1 cellular context compared by ENCODE assay signal in genomic region chr1:111422546-111423391, GRCh38.
A peak's percentile ranks its signal among the peaks of the same experiment; 100 is the strongest.
TF ChIP-seq lines count a peak whose summit lies in the region.

No MANE protein-coding gene starts in this region.

TF ChIP-seq in HepG2, 621 proteins besides CTCF, POLR2A, EP300 and RAD21 (continued from another document and continues in another):
- TF ChIP-seq, protein P1, sequence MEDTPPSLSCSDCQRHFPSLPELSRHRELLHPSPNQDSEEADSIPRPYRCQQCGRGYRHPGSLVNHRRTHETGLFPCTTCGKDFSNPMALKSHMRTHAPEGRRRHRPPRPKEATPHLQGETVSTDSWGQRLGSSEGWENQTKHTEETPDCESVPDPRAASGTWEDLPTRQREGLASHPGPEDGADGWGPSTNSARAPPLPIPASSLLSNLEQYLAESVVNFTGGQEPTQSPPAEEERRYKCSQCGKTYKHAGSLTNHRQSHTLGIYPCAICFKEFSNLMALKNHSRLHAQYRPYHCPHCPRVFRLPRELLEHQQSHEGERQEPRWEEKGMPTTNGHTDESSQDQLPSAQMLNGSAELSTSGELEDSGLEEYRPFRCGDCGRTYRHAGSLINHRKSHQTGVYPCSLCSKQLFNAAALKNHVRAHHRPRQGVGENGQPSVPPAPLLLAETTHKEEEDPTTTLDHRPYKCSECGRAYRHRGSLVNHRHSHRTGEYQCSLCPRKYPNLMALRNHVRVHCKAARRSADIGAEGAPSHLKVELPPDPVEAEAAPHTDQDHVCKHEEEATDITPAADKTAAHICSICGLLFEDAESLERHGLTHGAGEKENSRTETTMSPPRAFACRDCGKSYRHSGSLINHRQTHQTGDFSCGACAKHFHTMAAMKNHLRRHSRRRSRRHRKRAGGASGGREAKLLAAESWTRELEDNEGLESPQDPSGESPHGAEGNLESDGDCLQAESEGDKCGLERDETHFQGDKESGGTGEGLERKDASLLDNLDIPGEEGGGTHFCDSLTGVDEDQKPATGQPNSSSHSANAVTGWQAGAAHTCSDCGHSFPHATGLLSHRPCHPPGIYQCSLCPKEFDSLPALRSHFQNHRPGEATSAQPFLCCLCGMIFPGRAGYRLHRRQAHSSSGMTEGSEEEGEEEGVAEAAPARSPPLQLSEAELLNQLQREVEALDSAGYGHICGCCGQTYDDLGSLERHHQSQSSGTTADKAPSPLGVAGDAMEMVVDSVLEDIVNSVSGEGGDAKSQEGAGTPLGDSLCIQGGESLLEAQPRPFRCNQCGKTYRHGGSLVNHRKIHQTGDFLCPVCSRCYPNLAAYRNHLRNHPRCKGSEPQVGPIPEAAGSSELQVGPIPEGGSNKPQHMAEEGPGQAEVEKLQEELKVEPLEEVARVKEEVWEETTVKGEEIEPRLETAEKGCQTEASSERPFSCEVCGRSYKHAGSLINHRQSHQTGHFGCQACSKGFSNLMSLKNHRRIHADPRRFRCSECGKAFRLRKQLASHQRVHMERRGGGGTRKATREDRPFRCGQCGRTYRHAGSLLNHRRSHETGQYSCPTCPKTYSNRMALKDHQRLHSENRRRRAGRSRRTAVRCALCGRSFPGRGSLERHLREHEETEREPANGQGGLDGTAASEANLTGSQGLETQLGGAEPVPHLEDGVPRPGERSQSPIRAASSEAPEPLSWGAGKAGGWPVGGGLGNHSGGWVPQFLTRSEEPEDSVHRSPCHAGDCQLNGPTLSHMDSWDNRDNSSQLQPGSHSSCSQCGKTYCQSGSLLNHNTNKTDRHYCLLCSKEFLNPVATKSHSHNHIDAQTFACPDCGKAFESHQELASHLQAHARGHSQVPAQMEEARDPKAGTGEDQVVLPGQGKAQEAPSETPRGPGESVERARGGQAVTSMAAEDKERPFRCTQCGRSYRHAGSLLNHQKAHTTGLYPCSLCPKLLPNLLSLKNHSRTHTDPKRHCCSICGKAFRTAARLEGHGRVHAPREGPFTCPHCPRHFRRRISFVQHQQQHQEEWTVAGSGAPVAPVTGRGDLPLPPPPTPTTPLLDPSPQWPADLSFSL (CRISPR knock-in tag; IDR thresholded peaks at IDR 0.05): no peak
- TF ChIP-seq ZNF644 (CRISPR knock-in tag; IDR thresholded peaks at IDR 0.05; ENCODE audit: low read depth): no peak
- peak; percentile 44 for TF ChIP-seq ZNF883 (CRISPR knock-in tag; IDR thresholded peaks at IDR 0.05; ENCODE audit: not compliant biosample characterization)
- no peak for TF ChIP-seq TBP (CRISPR knock-in tag; IDR thresholded peaks at IDR 0.05)
- TF ChIP-seq ETV5 (CRISPR knock-in tag; IDR thresholded peaks at IDR 0.05; ENCODE audit: borderline replicate concordance): peak; percentile 56; the same call in 1 of the 2 replicates
- TF ChIP-seq, protein P2, sequence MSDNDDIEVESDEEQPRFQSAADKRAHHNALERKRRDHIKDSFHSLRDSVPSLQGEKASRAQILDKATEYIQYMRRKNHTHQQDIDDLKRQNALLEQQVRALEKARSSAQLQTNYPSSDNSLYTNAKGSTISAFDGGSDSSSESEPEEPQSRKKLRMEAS (IDR thresholded peaks at IDR 0.05): peak; percentile 53; the same call in 1 of the 2 replicates
- no peak for TF ChIP-seq IRX3 (CRISPR knock-in tag; IDR thresholded peaks at IDR 0.05; ENCODE audit: borderline replicate concordance, low read depth)
- TF ChIP-seq PRMT3 (CRISPR knock-in tag; IDR thresholded peaks at IDR 0.05; ENCODE audit: borderline replicate concordance, low read depth): no peak
- TF ChIP-seq TCF7 (IDR thresholded peaks at IDR 0.05; ENCODE audit: low read depth): no peak
- no peak for TF ChIP-seq ZMYM3 (CRISPR knock-in tag; IDR thresholded peaks at IDR 0.05)
- peak; percentile 43 for TF ChIP-seq STAG1 (CRISPR knock-in tag; IDR thresholded peaks at IDR 0.05)
- TF ChIP-seq DDIT3 (CRISPR knock-in tag; IDR thresholded peaks at IDR 0.05): no peak
- TF ChIP-seq, protein P3, sequence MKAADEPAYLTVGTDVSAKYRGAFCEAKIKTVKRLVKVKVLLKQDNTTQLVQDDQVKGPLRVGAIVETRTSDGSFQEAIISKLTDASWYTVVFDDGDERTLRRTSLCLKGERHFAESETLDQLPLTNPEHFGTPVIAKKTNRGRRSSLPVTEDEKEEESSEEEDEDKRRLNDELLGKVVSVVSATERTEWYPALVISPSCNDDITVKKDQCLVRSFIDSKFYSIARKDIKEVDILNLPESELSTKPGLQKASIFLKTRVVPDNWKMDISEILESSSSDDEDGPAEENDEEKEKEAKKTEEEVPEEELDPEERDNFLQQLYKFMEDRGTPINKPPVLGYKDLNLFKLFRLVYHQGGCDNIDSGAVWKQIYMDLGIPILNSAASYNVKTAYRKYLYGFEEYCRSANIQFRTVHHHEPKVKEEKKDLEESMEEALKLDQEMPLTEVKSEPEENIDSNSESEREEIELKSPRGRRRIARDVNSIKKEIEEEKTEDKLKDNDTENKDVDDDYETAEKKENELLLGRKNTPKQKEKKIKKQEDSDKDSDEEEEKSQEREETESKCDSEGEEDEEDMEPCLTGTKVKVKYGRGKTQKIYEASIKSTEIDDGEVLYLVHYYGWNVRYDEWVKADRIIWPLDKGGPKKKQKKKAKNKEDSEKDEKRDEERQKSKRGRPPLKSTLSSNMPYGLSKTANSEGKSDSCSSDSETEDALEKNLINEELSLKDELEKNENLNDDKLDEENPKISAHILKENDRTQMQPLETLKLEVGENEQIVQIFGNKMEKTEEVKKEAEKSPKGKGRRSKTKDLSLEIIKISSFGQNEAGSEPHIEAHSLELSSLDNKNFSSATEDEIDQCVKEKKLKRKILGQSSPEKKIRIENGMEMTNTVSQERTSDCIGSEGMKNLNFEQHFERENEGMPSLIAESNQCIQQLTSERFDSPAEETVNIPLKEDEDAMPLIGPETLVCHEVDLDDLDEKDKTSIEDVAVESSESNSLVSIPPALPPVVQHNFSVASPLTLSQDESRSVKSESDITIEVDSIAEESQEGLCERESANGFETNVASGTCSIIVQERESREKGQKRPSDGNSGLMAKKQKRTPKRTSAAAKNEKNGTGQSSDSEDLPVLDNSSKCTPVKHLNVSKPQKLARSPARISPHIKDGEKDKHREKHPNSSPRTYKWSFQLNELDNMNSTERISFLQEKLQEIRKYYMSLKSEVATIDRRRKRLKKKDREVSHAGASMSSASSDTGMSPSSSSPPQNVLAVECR (CRISPR knock-in tag; IDR thresholded peaks at IDR 0.05; ENCODE audit: borderline replicate concordance): peak; percentile 50; the same call in 1 of the 2 replicates
- no peak for TF ChIP-seq ZNF75D (CRISPR knock-in tag; IDR thresholded peaks at IDR 0.05; ENCODE audit: borderline replicate concordance)
- 0 out of 2 replicates have a peak, but pooled peaks have one; percentile 42 for TF ChIP-seq ZNF501 (CRISPR knock-in tag; IDR thresholded peaks at IDR 0.05)
- TF ChIP-seq, protein P4, sequence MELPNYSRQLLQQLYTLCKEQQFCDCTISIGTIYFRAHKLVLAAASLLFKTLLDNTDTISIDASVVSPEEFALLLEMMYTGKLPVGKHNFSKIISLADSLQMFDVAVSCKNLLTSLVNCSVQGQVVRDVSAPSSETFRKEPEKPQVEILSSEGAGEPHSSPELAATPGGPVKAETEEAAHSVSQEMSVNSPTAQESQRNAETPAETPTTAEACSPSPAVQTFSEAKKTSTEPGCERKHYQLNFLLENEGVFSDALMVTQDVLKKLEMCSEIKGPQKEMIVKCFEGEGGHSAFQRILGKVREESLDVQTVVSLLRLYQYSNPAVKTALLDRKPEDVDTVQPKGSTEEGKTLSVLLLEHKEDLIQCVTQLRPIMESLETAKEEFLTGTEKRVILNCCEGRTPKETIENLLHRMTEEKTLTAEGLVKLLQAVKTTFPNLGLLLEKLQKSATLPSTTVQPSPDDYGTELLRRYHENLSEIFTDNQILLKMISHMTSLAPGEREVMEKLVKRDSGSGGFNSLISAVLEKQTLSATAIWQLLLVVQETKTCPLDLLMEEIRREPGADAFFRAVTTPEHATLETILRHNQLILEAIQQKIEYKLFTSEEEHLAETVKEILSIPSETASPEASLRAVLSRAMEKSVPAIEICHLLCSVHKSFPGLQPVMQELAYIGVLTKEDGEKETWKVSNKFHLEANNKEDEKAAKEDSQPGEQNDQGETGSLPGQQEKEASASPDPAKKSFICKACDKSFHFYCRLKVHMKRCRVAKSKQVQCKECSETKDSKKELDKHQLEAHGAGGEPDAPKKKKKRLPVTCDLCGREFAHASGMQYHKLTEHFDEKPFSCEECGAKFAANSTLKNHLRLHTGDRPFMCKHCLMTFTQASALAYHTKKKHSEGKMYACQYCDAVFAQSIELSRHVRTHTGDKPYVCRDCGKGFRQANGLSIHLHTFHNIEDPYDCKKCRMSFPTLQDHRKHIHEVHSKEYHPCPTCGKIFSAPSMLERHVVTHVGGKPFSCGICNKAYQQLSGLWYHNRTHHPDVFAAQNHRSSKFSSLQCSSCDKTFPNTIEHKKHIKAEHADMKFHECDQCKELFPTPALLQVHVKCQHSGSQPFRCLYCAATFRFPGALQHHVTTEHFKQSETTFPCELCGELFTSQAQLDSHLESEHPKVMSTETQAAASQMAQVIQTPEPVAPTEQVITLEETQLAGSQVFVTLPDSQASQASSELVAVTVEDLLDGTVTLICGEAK (IDR thresholded peaks at IDR 0.05): no peak
- TF ChIP-seq, protein P4 (CRISPR knock-in tag; IDR thresholded peaks at IDR 0.05): no peak
- TF ChIP-seq PAF1 (CRISPR knock-in tag; IDR thresholded peaks at IDR 0.05): no peak
- TF ChIP-seq CREM (IDR thresholded peaks at IDR 0.05): no peak
- no peak for TF ChIP-seq CREM (CRISPR knock-in tag; IDR thresholded peaks at IDR 0.05)
- TF ChIP-seq MTA3 (CRISPR knock-in tag; IDR thresholded peaks at IDR 0.05): no peak
- TF ChIP-seq MIXL1 (CRISPR knock-in tag; IDR thresholded peaks at IDR 0.05): peak; percentile 23; the same call in 1 of the 2 replicates
- TF ChIP-seq, protein P5, sequence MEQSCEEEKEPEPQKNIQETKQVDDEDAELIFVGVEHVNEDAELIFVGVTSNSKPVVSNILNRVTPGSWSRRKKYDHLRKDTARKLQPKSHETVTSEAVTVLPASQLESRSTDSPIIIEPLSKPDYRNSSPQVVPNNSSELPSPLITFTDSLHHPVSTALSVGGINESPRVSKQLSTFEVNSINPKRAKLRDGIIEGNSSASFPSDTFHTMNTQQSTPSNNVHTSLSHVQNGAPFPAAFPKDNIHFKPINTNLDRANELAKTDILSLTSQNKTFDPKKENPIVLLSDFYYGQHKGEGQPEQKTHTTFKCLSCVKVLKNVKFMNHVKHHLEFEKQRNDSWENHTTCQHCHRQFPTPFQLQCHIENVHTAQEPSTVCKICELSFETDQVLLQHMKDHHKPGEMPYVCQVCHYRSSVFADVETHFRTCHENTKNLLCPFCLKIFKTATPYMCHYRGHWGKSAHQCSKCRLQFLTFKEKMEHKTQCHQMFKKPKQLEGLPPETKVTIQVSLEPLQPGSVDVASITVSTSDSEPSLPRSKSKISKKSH (CRISPR knock-in tag; IDR thresholded peaks at IDR 0.05; ENCODE audit: borderline replicate concordance): no peak
- TF ChIP-seq SMAD1 (CRISPR knock-in tag; IDR thresholded peaks at IDR 0.05; ENCODE audit: borderline replicate concordance, low read depth): no peak
- peak; percentile 22 for TF ChIP-seq XRCC5 (optimal IDR thresholded peaks at IDR 0.05; ENCODE audit: low read length)
- TF ChIP-seq ZNF234 (CRISPR knock-in tag; conservative IDR thresholded peaks at IDR 0.05): no peak
- TF ChIP-seq ARID2 (CRISPR knock-in tag; IDR thresholded peaks at IDR 0.05; ENCODE audit: borderline replicate concordance): 0 out of 2 replicates have a peak, but pooled peaks have one; percentile 37
- no peak for TF ChIP-seq SAFB2 (CRISPR knock-in tag; IDR thresholded peaks at IDR 0.05; ENCODE audit: borderline replicate concordance, low read depth)
- TF ChIP-seq ZBTB21 (CRISPR knock-in tag; IDR thresholded peaks at IDR 0.05): no peak
- no peak for TF ChIP-seq ZBTB33 (CRISPR knock-in tag; IDR thresholded peaks at IDR 0.05)
- TF ChIP-seq, protein P6, sequence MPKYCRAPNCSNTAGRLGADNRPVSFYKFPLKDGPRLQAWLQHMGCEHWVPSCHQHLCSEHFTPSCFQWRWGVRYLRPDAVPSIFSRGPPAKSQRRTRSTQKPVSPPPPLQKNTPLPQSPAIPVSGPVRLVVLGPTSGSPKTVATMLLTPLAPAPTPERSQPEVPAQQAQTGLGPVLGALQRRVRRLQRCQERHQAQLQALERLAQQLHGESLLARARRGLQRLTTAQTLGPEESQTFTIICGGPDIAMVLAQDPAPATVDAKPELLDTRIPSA (CRISPR knock-in tag; IDR thresholded peaks at IDR 0.05; ENCODE audit: borderline replicate concordance): no peak
- TF ChIP-seq ZNF260 (CRISPR knock-in tag; IDR thresholded peaks at IDR 0.05; ENCODE audit: borderline replicate concordance, low read depth): no peak
